Comparison of ENCODE assay signal across 10 cellular contexts in the genomic region with DNA sequence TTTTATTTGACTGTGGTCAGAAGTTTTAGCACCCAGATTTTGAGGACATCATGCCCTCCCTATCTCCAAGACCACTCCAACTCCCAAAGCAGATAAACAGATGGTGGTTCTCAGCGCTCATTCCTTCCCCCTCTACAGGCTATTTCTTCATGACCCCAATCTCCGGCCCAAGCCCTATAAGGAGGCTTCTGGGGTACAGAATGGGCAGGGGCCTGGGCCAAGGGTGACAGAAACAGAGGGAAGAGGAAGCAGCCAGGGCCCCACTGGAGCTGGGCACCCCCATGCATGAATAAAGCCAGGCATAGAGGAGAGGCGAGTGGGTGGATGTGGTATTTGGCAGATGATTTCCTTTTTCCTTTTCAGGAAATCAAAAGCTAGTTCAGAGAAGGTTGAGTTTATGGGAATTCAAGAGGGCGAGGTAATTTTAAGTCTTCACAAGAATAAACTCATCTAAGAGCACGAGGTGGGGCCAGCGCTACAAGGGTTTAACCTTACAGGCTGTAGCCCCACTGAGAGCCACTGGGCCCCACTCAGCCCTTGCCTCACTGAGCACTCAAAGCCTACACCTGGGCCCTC.
DNase-seq lines count a peak whose midpoint lies in the region; ATAC-seq and TF ChIP-seq lines count a peak whose summit lies in the region.
"Had no signal": no experiment of that assay in that cellular context is flagged by ENCODE, and none has a peak within 500 bp of the region (broad histone marks: within the 10 kb centered on the region; RNA-seq: fewer than 3 reads in every experiment).

No MANE protein-coding gene starts in this region.

- H3K4me2 ChIP-seq in IMR-90 (ENCODE audit: low read depth, low read length), result no peak overlapping the region
- H3K4me2 ChIP-seq: PC-9 had no signal

- H3K4me3 ChIP-seq in A673 (ENCODE audit: low read depth, low read length, poor library complexity, severe bottlenecking) (no peak overlapping the region), IMR-90 (ENCODE audit: insufficient read depth, low read depth, low read length) (no peak overlapping the region), Caco-2 (ENCODE audit: low read depth, low read length) (no peak overlapping the region)
- H3K4me3 ChIP-seq: PC-9 had no signal

- intact Hi-C loops in A673 (cut with micrococcal nuclease; ENCODE audit: unreplicated experiment), result no loop called here
- intact Hi-C loops in IMR-90 (cut with micrococcal nuclease), result no loop called here
- intact Hi-C loops in Caco-2 (cut with micrococcal nuclease; ENCODE audit: unreplicated experiment), result no loop called here

- no peak overlapping the region for H3K56ac ChIP-seq in IMR-90 (ENCODE audit: extremely low read depth, insufficient read depth, low read length)

- H2BK20ac ChIP-seq in IMR-90 (ENCODE audit: low read depth, low read length), result peak overlapping the region; percentile 59; the same call in 1 of the 2 replicates

- H3K36me3 ChIP-seq in A673 (ENCODE audit: insufficient read depth, low read length, poor library complexity, severe bottlenecking), result no peaks in the 10 kb centered on the region
- no peaks in the 10 kb centered on the region for H3K36me3 ChIP-seq in IMR-90 (ENCODE audit: control insufficient read depth, insufficient read depth, low read length)
- H3K36me3 ChIP-seq in Caco-2 (ENCODE audit: control insufficient read depth, insufficient read depth, low read length), result no peaks in the 10 kb centered on the region

- no peak overlapping the region for H3K4me3 Mint-ChIP-seq in nephron progenitor cell
- no peak overlapping the region for H3K4me3 Mint-ChIP-seq in Caco-2 (ENCODE audit: unreplicated experiment)

- peak overlapping the region; percentile 43; the same call in 1 of the 3 replicates for H2BK15ac ChIP-seq in IMR-90 (ENCODE audit: low read depth, low read length)

- no peak overlapping the region for H4K5ac ChIP-seq in IMR-90 (ENCODE audit: low read depth, low read length)

- H2AK9ac ChIP-seq in IMR-90 (replicated peaks; ENCODE audit: low read depth, low read length, poor library complexity), result no peak overlapping the region

- no peak overlapping the region for H3K27ac ChIP-seq in A673 (ENCODE audit: low read depth, low read length, poor library complexity, severe bottlenecking)
- H3K27ac ChIP-seq in IMR-90 (ENCODE audit: insufficient read depth, low read length), result no peak overlapping the region
- H3K27ac ChIP-seq: PC-9 had no signal

- H2AFZ ChIP-seq in IMR-90 (replicated peaks; ENCODE audit: low read length, poor library complexity), result no peak overlapping the region
- H2AFZ ChIP-seq: PC-9 had no signal

- peak overlapping the region; percentile 49; the same call in 1 of the 2 replicates for H2BK120ac ChIP-seq in IMR-90 (ENCODE audit: low read depth, low read length)

- in situ Hi-C loops in IMR-90 (cut with MboI; ENCODE audit: low sequenced_read_pairs), result loop anchor here (5.0 kb wide), 1 partner anchor 46 kb away; no protein-coding TSS in a partner anchor

- no peaks in the 10 kb centered on the region for H3K79me1 ChIP-seq in IMR-90 (ENCODE audit: low read depth in 1 of 2, low read length in 2 of 2)

- H3K4me1 Mint-ChIP-seq in nephron progenitor cell (peaks cover 15% of the 10 kb centered on the region), Caco-2 (ENCODE audit: low read depth, unreplicated experiment) (no peaks in the 10 kb centered on the region)

- dilution Hi-C loops in IMR-90 (cut with HindIII; ENCODE audit: low sequenced_read_pairs, unreplicated experiment), result no loop called here

- BruUV-seq in A673 (replicated peaks; lab: Mats Ljungman, UMichigan) (no TSS peak), IMR-90 (replicated peaks; lab: Mats Ljungman, UMichigan) (no TSS peak), Caco-2 (replicated peaks; lab: Mats Ljungman, UMichigan) (no TSS peak)

- no peak overlapping the region for H3K23ac ChIP-seq in IMR-90 (ENCODE audit: low read depth, low read length)

- no peak overlapping the region for H2BK5ac ChIP-seq in IMR-90 (ENCODE audit: low read depth, low read length, poor library complexity, severe bottlenecking)

- no peak overlapping the region for H3K9ac ChIP-seq in IMR-90 (ENCODE audit: low read depth, low read length)

- TF ChIP-seq CTCF in A673 (conservative IDR thresholded peaks at IDR 0.05; ENCODE audit: low read depth, low read length), result no peak
- no peak for TF ChIP-seq CTCF in IMR-90 (conservative IDR thresholded peaks at IDR 0.05; ENCODE audit: low read depth, low read length)
- no peak for TF ChIP-seq CTCF in nephron progenitor cell (IDR thresholded peaks at IDR 0.05)
- no peak for TF ChIP-seq CTCF in Caco-2 (IDR thresholded peaks at IDR 0.05; ENCODE audit: insufficient read depth in 1 of 2, low read depth in 1 of 2, low read length in 1 of 2, severe bottlenecking in 1 of 2, unreplicated experiment in 1 of 2)

- ATAC-seq in IMR-90 (ENCODE audit: low read depth) (no peak; the same call in 1 of the 2 replicates), GM21390 (IDR thresholded peaks at IDR 0.05; ENCODE audit: unreplicated experiment) (no peak)
- peak; percentile 57 to 68 for ATAC-seq in activated naive CD4-positive, alpha-beta T cell treated with anti-CD3 and anti-CD28 coated beads, Interleukin-2, amount 50 U/mL, for 72 hours

- H3K14ac ChIP-seq in IMR-90 (replicated peaks; ENCODE audit: low read depth, low read length), result 0 out of 2 replicates have a peak overlapping the region, but pooled peaks have one; percentile 86

- peak overlapping the region; percentile 50; the same call in 1 of the 2 replicates for H3K4ac ChIP-seq in IMR-90 (ENCODE audit: low read depth, low read length)

- CTCF ChIA-PET in A673 (lab: Charles Lee), result no interaction called here
- CTCF ChIA-PET in IMR-90 (lab: Yijun Ruan, JAX), result no interaction called here
- CTCF ChIA-PET in Caco-2 (lab: Charles Lee), result no interaction called here

- H3K9me3 ChIP-seq in A673 (ENCODE audit: low read depth, low read length, poor library complexity, severe bottlenecking) (no peaks in the 10 kb centered on the region), IMR-90 (ENCODE audit: control insufficient read depth, insufficient read depth, low read length) (no peaks in the 10 kb centered on the region), Caco-2 (no peaks in the 10 kb centered on the region)

- H3K18ac ChIP-seq in IMR-90 (ENCODE audit: low read depth, low read length), result no peak overlapping the region; the same call in 1 of the 2 replicates

- TF ChIP-seq RAD21 in IMR-90 (IDR thresholded peaks at IDR 0.05; ENCODE audit: low read length), result no peak

- TF ChIP-seq POLR2A in IMR-90 (IDR thresholded peaks at IDR 0.05; ENCODE audit: low read depth, low read length), result no peak

- POLR2A ChIA-PET in A673 (lab: Charles Lee; ENCODE audit: low non-redundant PET) (no interaction called here), IMR-90 (lab: Charles Lee; ENCODE audit: unreplicated experiment) (no interaction called here), Caco-2 (lab: Charles Lee) (no interaction called here)

- peaks cover 5 to 8% of the 10 kb centered on the region in 2 donors for H3K9me3 Mint-ChIP-seq in activated naive CD4-positive, alpha-beta T cell treated with anti-CD3 and anti-CD28 coated beads, Interleukin-2, amount 50 U/mL, for 72 hours
- H3K9me3 Mint-ChIP-seq in nephron progenitor cell, result no peaks in the 10 kb centered on the region
- no peaks in the 10 kb centered on the region for H3K9me3 Mint-ChIP-seq in Caco-2 (ENCODE audit: unreplicated experiment)

- peak; percentile 33 for DNase-seq in A673 (ENCODE audit: low spot score)
- peak; percentile 33 for DNase-seq in IMR-90
- no peak for DNase-seq in activated naive CD4-positive, alpha-beta T cell treated with anti-CD3 and anti-CD28 coated beads, Interleukin-2, amount 50 U/mL, for 72 hours (ENCODE audit: low spot score in 2 of 2)
- DNase-seq in nephron progenitor cell, result no peak
- DNase-seq in NCI-H446 (lab: John Stamatoyannopoulos, UW), result no peak
- no peak for DNase-seq in Caco-2
- DNase-seq in NCI-H2029 (lab: John Stamatoyannopoulos, UW), result no peak
- DNase-seq: NCI-H1417, PC-9 had no signal

- H3K27me3 ChIP-seq in A673 (replicated peaks; ENCODE audit: insufficient read depth, low read depth, low read length, poor library complexity) (no peaks in the 10 kb centered on the region), IMR-90 (ENCODE audit: control insufficient read depth, insufficient read depth, low read length) (no peaks in the 10 kb centered on the region), Caco-2 (replicated peaks; ENCODE audit: control insufficient read depth, insufficient read depth, low read length) (no peaks in the 10 kb centered on the region)

- H2AK5ac ChIP-seq in IMR-90 (ENCODE audit: low read depth, low read length), result peak overlapping the region; percentile 69; the same call in 1 of the 2 replicates

- H3K4me1 ChIP-seq in A673 (ENCODE audit: insufficient read depth, low read length, poor library complexity, severe bottlenecking) (peaks cover 10% of the 10 kb centered on the region), IMR-90 (ENCODE audit: control insufficient read depth, insufficient read depth, low read length) (peaks cover 13% of the 10 kb centered on the region), Caco-2 (no peaks in the 10 kb centered on the region)

- H3K9me1 ChIP-seq in IMR-90 (ENCODE audit: insufficient read depth, low read length), result peaks cover 9% of the 10 kb centered on the region

- H4K20me1 ChIP-seq in IMR-90 (ENCODE audit: insufficient read depth, low read length), result no peaks in the 10 kb centered on the region

- H4K8ac ChIP-seq in IMR-90 (ENCODE audit: low read depth in 2 of 2, low read length in 2 of 2), result no peak overlapping the region

- peak overlapping the region; percentile 83 to 95 for H3K27ac Mint-ChIP-seq in activated naive CD4-positive, alpha-beta T cell treated with anti-CD3 and anti-CD28 coated beads, Interleukin-2, amount 50 U/mL, for 72 hours
- H3K27ac Mint-ChIP-seq in nephron progenitor cell (peak overlapping the region; percentile 10), Caco-2 (ENCODE audit: unreplicated experiment) (no peak overlapping the region)

- peaks cover 0 to 25% of the 10 kb centered on the region in 2 donors for H3K36me3 Mint-ChIP-seq in activated naive CD4-positive, alpha-beta T cell treated with anti-CD3 and anti-CD28 coated beads, Interleukin-2, amount 50 U/mL, for 72 hours
- H3K36me3 Mint-ChIP-seq in nephron progenitor cell (ENCODE audit: low read depth) (no peaks in the 10 kb centered on the region), Caco-2 (ENCODE audit: insufficient read depth, unreplicated experiment) (no peaks in the 10 kb centered on the region)

- H4K91ac ChIP-seq in IMR-90 (ENCODE audit: insufficient read depth, low read depth, low read length), result 0 out of 2 replicates have a peak overlapping the region, but pooled peaks have one; percentile 1

- no CpG with 5 or more reads among the region's 6 CpGs for WGBS in IMR-90 (ENCODE audit: extremely low coverage in 2 of 2, insufficient read length in 1 of 2), 2 experiments

- H3K27me3 Mint-ChIP-seq in nephron progenitor cell (ENCODE audit: low read depth, poor library complexity) (peaks cover 14% of the 10 kb centered on the region), Caco-2 (ENCODE audit: insufficient read depth, unreplicated experiment) (no peaks in the 10 kb centered on the region)

Comparison
In these comparisons a context has a peak if more than half of its experiments do, and no peak if none do; other contexts are left out.
1. DNase-seq: peak in A673 (single experiment) and IMR-90 (single experiment); none in activated naive CD4-positive, alpha-beta T cell treated with anti-CD3 and anti-CD28 coated beads, Interleukin-2, amount 50 U/mL, for 72 hours (0 of 2), nephron progenitor cell (single experiment), NCI-H446 (0 of 2), Caco-2 (0 of 2) and NCI-H2029 (single experiment).
2. ATAC-seq: peak in activated naive CD4-positive, alpha-beta T cell treated with anti-CD3 and anti-CD28 coated beads, Interleukin-2, amount 50 U/mL, for 72 hours (2 of 2); none in IMR-90 (single experiment) and GM21390 (single experiment).